8 cellular contexts compared by ENCODE assay signal in genomic region chr9:70111042-70111602, GRCh38.
DNase-seq lines count a peak whose midpoint lies in the region; ATAC-seq and TF ChIP-seq lines count a peak whose summit lies in the region.

No MANE protein-coding gene starts in this region.

- H3K27me3 ChIP-seq in GM23338 (ENCODE audit: insufficient read depth) (no peaks in the 10 kb centered on the region), MM.1S (replicated peaks; ENCODE audit: insufficient read depth, low read length) (no peaks in the 10 kb centered on the region), iPS DF 6.9 (ENCODE audit: control insufficient read depth, insufficient read depth, low read length) (no peaks in the 10 kb centered on the region)

- no peaks in the 10 kb centered on the region for H4K20me1 ChIP-seq in GM23338 (replicated peaks; ENCODE audit: insufficient read depth)
- no peaks in the 10 kb centered on the region for H4K20me1 ChIP-seq in MM.1S (ENCODE audit: insufficient read depth, low read length)

- H3K9me2 ChIP-seq in GM23338 (ENCODE audit: insufficient read depth) (peaks cover under 1% of the 10 kb centered on the region; the same call in 1 of the 2 replicates), MM.1S (replicated peaks; ENCODE audit: insufficient read depth, low read length) (no peaks in the 10 kb centered on the region)

- H3K9me3 ChIP-seq in MM.1S (replicated peaks; ENCODE audit: insufficient read depth, low read length) (no peaks in the 10 kb centered on the region), iPS DF 6.9 (ENCODE audit: control insufficient read depth, insufficient read depth, low read length) (no peaks in the 10 kb centered on the region)

- WGBS in iPS DF 6.9 (ENCODE audit: insufficient coverage, insufficient read length): no CpG with 5 or more reads among the region's 4 CpGs

- no peaks in the 10 kb centered on the region for H3K36me3 ChIP-seq in GM23338 (ENCODE audit: insufficient read depth)
- no peaks in the 10 kb centered on the region for H3K36me3 ChIP-seq in MM.1S (replicated peaks; ENCODE audit: insufficient read depth, low read length)
- no peaks in the 10 kb centered on the region for H3K36me3 ChIP-seq in iPS DF 6.9 (ENCODE audit: control insufficient read depth, insufficient read depth, low read length)

- no peak overlapping the region for H3K27ac ChIP-seq in GM23338 (ENCODE audit: low read depth)
- H3K27ac ChIP-seq in MM.1S (ENCODE audit: low read length): peak overlapping the region; percentile 52; the same call in 1 of the 2 replicates
- H3K27ac ChIP-seq in iPS DF 6.9 (ENCODE audit: low read length): no peak overlapping the region

- H3K36me3 Mint-ChIP-seq in GM23338 (ENCODE audit: low read depth): peaks cover 10% of the 10 kb centered on the region; the same call in 1 of the 3 replicates

- H3K4me3 Mint-ChIP-seq in GM23338: no peak overlapping the region

- peak; percentile 81 for DNase-seq in ELR (ENCODE audit: low read depth)
- peak; percentile 93 for DNase-seq in GM23338 (ENCODE audit: low spot score)
- peak; percentile 68 for DNase-seq in MM.1S
- peak; percentile 20 for DNase-seq in T follicular helper cell (ENCODE audit: low read depth)
- peak; percentile 53 for DNase-seq in astrocyte of the cerebellum (ENCODE audit: low read depth)
- DNase-seq in iPS DF 6.9 (ENCODE audit: low read depth, low spot score): peak; percentile 66
- peak; percentile 65 for DNase-seq in smooth muscle cell of the brain vasculature (ENCODE audit: low read depth, low spot score)
- DNase-seq in NOMO-1 (lab: John Stamatoyannopoulos, UW; ENCODE audit: unreplicated experiment in 2 of 2): no peak

- H3K4me1 Mint-ChIP-seq in GM23338: peaks cover 31% of the 10 kb centered on the region

- H2AFZ ChIP-seq in GM23338 (no peak overlapping the region), MM.1S (ENCODE audit: low read length) (0 out of 2 replicates have a peak overlapping the region, but pooled peaks have one; percentile 11)

- H3K9ac ChIP-seq in MM.1S (ENCODE audit: low read length): peak overlapping the region; percentile 22; the same call in 1 of the 2 replicates

- no peak overlapping the region for H3K4me2 ChIP-seq in GM23338
- peak overlapping the region; percentile 69 for H3K4me2 ChIP-seq in MM.1S (ENCODE audit: low read depth, low read length)

- no peak overlapping the region for H3K4me3 ChIP-seq in GM23338
- H3K4me3 ChIP-seq in MM.1S (ENCODE audit: low read length): peak overlapping the region; percentile 1; the same call in 1 of the 2 replicates
- no peak overlapping the region for H3K4me3 ChIP-seq in astrocyte of the cerebellum (ENCODE audit: low read depth, low read length)
- H3K4me3 ChIP-seq in iPS DF 6.9 (ENCODE audit: low read length): no peak overlapping the region

- H3K27me3 Mint-ChIP-seq in GM23338 (ENCODE audit: insufficient read depth, low read depth, poor library complexity): peaks cover 6% of the 10 kb centered on the region

- in situ Hi-C loops in astrocyte of the cerebellum (cut with HindIII; ENCODE audit: low sequenced_read_pairs): loop anchor here (5.0 kb wide), 1 partner anchor 139 kb away; no protein-coding TSS in a partner anchor

- H3K9me3 Mint-ChIP-seq in GM23338: no peaks in the 10 kb centered on the region

- H3K4me1 ChIP-seq in GM23338 (ENCODE audit: insufficient read depth) (peaks cover 26% of the 10 kb centered on the region), MM.1S (ENCODE audit: low read length) (peaks cover 29% of the 10 kb centered on the region), iPS DF 6.9 (ENCODE audit: control insufficient read depth, insufficient read depth, low read length) (peaks cover 4% of the 10 kb centered on the region; the same call in 1 of the 2 replicates)

- TF ChIP-seq CTCF in GM23338 (conservative IDR thresholded peaks at IDR 0.05; ENCODE audit: low read depth in 2 of 2) (peak; percentile 97 to 99), MM.1S (IDR thresholded peaks at IDR 0.05; ENCODE audit: low read length) (peak; percentile 96), astrocyte of the cerebellum (IDR thresholded peaks at IDR 0.05; ENCODE audit: low read depth, low read length, missing control alignments) (peak; percentile 92)

- H3F3A ChIP-seq in GM23338 (replicated peaks; ENCODE audit: low read depth) (no peaks in the 10 kb centered on the region), MM.1S (ENCODE audit: insufficient read depth, low read length) (peaks cover 5% of the 10 kb centered on the region; the same call in 1 of the 2 replicates)

- H3K79me2 ChIP-seq in GM23338 (replicated peaks; ENCODE audit: insufficient read depth) (no peaks in the 10 kb centered on the region), MM.1S (ENCODE audit: low read length) (no peaks in the 10 kb centered on the region)

- H3K27ac Mint-ChIP-seq in GM23338: no peak overlapping the region

- ATAC-seq in GM23338: peak; percentile 86

TF ChIP-seq in GM23338, 12 proteins besides CTCF, POLR2A, EP300 and RAD21:
- TF ChIP-seq JUNB (IDR thresholded peaks at IDR 0.05; ENCODE audit: unreplicated experiment) (no peak), POLR2AphosphoS5 (IDR thresholded peaks at IDR 0.05; ENCODE audit: low read depth) (no peak), EZH2phosphoT487 (IDR thresholded peaks at IDR 0.05; ENCODE audit: unreplicated experiment) (no peak), ZNF331 (CRISPR knock-in tag; IDR thresholded peaks at IDR 0.05; ENCODE audit: low read depth) (no peak), STAT1 (IDR thresholded peaks at IDR 0.05; ENCODE audit: unreplicated experiment) (no peak), EZH2 (IDR thresholded peaks at IDR 0.05; ENCODE audit: low read depth, unreplicated experiment) (no peak)

Comparison
In these comparisons a context has a peak if more than half of its experiments do, and no peak if none do; other contexts are left out.
1. DNase-seq: peak in ELR (single experiment), GM23338 (single experiment), MM.1S (single experiment), T follicular helper cell (single experiment), astrocyte of the cerebellum (single experiment), iPS DF 6.9 (single experiment) and smooth muscle cell of the brain vasculature (single experiment); none in NOMO-1 (0 of 2).
2. Peak in every context shown above with its lines, with median percentiles within 50 percentile points of each other: CTCF ChIP-seq.